8 cellular contexts compared by ENCODE assay signal in genomic region chr20:43187476-43188233, GRCh38. TPM values are rescaled to one million over a fixed set of nuclear protein-coding genes. Genes with fewer than 3 reads are reported as not detected.
DNase-seq lines count a peak whose midpoint lies in the region; ATAC-seq, FAIRE-seq and TF ChIP-seq lines count a peak whose summit lies in the region.

No MANE protein-coding gene starts in this region.

- CTCF ChIA-PET in GM12878 (lab: Yijun Ruan, JAX): interaction anchor here (0.8 to 1.7 kb wide), 6 partner anchors 1232 to 1490 kb away, joined by 3 to 6 read pairs (median 4); no protein-coding TSS in a partner anchor

- peak; percentile 75 for TF ChIP-seq RAD21 in GM12878 (IDR thresholded peaks at IDR 0.05; ENCODE audit: insufficient read depth, low read depth, low read length)

- H3K27me3 ChIP-seq in GM12878 (replicated peaks in 1 of 2; ENCODE audit: control insufficient read depth in 2 of 2, insufficient read depth in 2 of 2, low read length in 1 of 2) (peaks cover 1 to 5% of the 10 kb centered on the region in 2 experiments), iPS DF 6.9 (ENCODE audit: control insufficient read depth, insufficient read depth, low read length) (peaks cover 26% of the 10 kb centered on the region)

- H3K36me3 ChIP-seq in GM12878 (ENCODE audit: control insufficient read depth in 2 of 2, insufficient read depth in 2 of 2, low read length in 1 of 2) (no peaks in the 10 kb centered on the region), iPS DF 6.9 (ENCODE audit: control insufficient read depth, insufficient read depth, low read length) (no peaks in the 10 kb centered on the region)

- H3K9me3 ChIP-seq in GM12878 (replicated peaks; ENCODE audit: control insufficient read depth, insufficient read depth, low read length): no peaks in the 10 kb centered on the region
- H3K9me3 ChIP-seq in iPS DF 6.9 (ENCODE audit: control insufficient read depth, insufficient read depth, low read length): no peaks in the 10 kb centered on the region

- H3K27ac ChIP-seq in GM12878 (ENCODE audit: control insufficient read depth, insufficient read depth) (no peak overlapping the region), iPS DF 6.9 (ENCODE audit: low read length) (no peak overlapping the region)

- no peak overlapping the region for H2AFZ ChIP-seq in GM12878 (ENCODE audit: control insufficient read depth, low read depth, low read length)

- no TSS peak for BruUV-seq in GM12878 (replicated peaks; lab: Mats Ljungman, UMichigan)

- no peak overlapping the region for H3K9ac ChIP-seq in GM12878 (ENCODE audit: control insufficient read depth, insufficient read depth, low read length)

- WGBS in GM12878 (ENCODE audit: insufficient coverage, insufficient replicate concordance, low lambda C conversion rate, missing lambda C conversion rate): under 1% methylated on average over 24 of the region's 24 CpGs
- WGBS in iPS DF 6.9 (ENCODE audit: insufficient coverage, insufficient read length): no CpG with 5 or more reads among the region's 24 CpGs

- H3K4me1 ChIP-seq in GM12878 (ENCODE audit: control insufficient read depth, insufficient read depth, low read length) (no peaks in the 10 kb centered on the region), iPS DF 6.9 (ENCODE audit: control insufficient read depth, insufficient read depth, low read length) (0 out of 2 replicates have a peak, but pooled peaks cover 3% of the 10 kb centered on the region)

- H3K4me2 ChIP-seq in GM12878 (ENCODE audit: control insufficient read depth, insufficient read depth): no peak overlapping the region

- no peaks in the 10 kb centered on the region for H4K20me1 ChIP-seq in GM12878 (ENCODE audit: control insufficient read depth, insufficient read depth)

- H3K79me2 ChIP-seq in GM12878 (ENCODE audit: control insufficient read depth, insufficient read depth, low read length): no peaks in the 10 kb centered on the region

- SMC1A ChIA-PET in GM12878 (lab: Charles Lee; ENCODE audit: uncharacterized antibody, unreplicated experiment): interaction anchor here (0.6 to 1.1 kb wide), 2 partner anchors 313 to 1449 kb away, joined by 3 read pairs; no protein-coding TSS in a partner anchor

- POLR2A ChIA-PET in GM12878 (lab: Charles Lee): no interaction called here

- no peak for TF ChIP-seq POLR2A in GM12878 (IDR thresholded peaks at IDR 0.05; ENCODE audit: low read depth, low read length)

- in situ Hi-C loops in GM12878 (cut with MboI): loop anchor here (10.0 kb wide), 2 partner anchors 1233 to 1443 kb away; no protein-coding TSS in a partner anchor

- intact Hi-C loops in GM12878 (cut with micrococcal nuclease; ENCODE audit: unreplicated experiment): loop anchor here (1.0 to 5.0 kb wide), 3 partner anchors 995 to 1450 kb away; no protein-coding TSS in a partner anchor

- peak; percentile 81 for ATAC-seq in GM12878
- no peak for ATAC-seq in HG02938 (IDR thresholded peaks at IDR 0.05; ENCODE audit: unreplicated experiment)

- RAD21 ChIA-PET in GM12878 (lab: Charles Lee; ENCODE audit: unreplicated experiment): no interaction called here

- no peak overlapping the region for H3K4me3 ChIP-seq in GM12878
- peak overlapping the region; percentile 15; the same call in 1 of the 2 replicates for H3K4me3 ChIP-seq in iPS DF 6.9 (ENCODE audit: low read length)
- H3K4me3 ChIP-seq in skeletal muscle cell (ENCODE audit: low read depth, low read length): no peak overlapping the region

- DNase-seq in NCI-H510A treated with DMSO at 0.1 percent for 48 hours (lab: John Stamatoyannopoulos, UW) (peak; percentile 87), NCI-H510A (lab: John Stamatoyannopoulos, UW) (no peak), NAMALWA (ENCODE audit: low spot score) (peak; percentile 68), T1000 (lab: John Stamatoyannopoulos, UW) (peak; percentile 65), GM12878 (ENCODE audit: low read depth, low spot score) (no peak), iPS DF 6.9 (ENCODE audit: low read depth, low spot score) (peak; percentile 31), skeletal muscle cell (ENCODE audit: low read depth) (peak; percentile 6)

- FAIRE-seq in GM12878 (lab: Jason Lieb, UNC): no peak

- no peak for TF ChIP-seq EP300 in GM12878 (IDR thresholded peaks at IDR 0.05; ENCODE audit: borderline replicate concordance in 1 of 2, control insufficient read depth in 1 of 2, low read depth in 2 of 2, low read length in 2 of 2)

- peak; percentile 86 to 90 (median 87) for TF ChIP-seq CTCF in GM12878 (IDR thresholded peaks at IDR 0.05 in 2 of 3, conservative IDR thresholded peaks at IDR 0.05 in 1 of 3; ENCODE audit: control insufficient read depth in 2 of 3, extremely low read depth in 1 of 3, insufficient read depth in 1 of 3, low read depth in 3 of 3, low read length in 3 of 3)

TF ChIP-seq in GM12878, 131 proteins besides CTCF, POLR2A, EP300 and RAD21 (continues in another document):
- TF ChIP-seq ZBTB4 (CRISPR knock-in tag; IDR thresholded peaks at IDR 0.05) (no peak), PBX3 (IDR thresholded peaks at IDR 0.05; ENCODE audit: insufficient replicate concordance, low read depth, low read length) (no peak), RCOR1 (conservative IDR thresholded peaks at IDR 0.05; ENCODE audit: low read depth, low read length) (no peak), JUNB (IDR thresholded peaks at IDR 0.05) (no peak), CBFB (IDR thresholded peaks at IDR 0.05; ENCODE audit: low read depth) (no peak)

RNA-seq across cellular contexts. Expression of gene PTPRT, which starts 2.1 kb away (rescaled TPM):
- not detected in 2 replicates for total RNA-seq in GM12878 (2013; cell fraction: nucleolus; rRNA removed)
- total RNA-seq in GM12878 (2014; rRNA removed): not detected in 2 replicates
- not detected in 2 replicates for total RNA-seq in GM12878 (2014; rRNA removed; fragmentation: Illumina TruSeq; extraction: Trizol)
- 0.03 TPM in 1 of 2 replicates, not detected in the other for total RNA-seq in GM12878 (2021)
- polyA plus RNA-seq in GM12878 (2011; ENCODE audit: low read depth): not detected
- polyA plus RNA-seq in GM12878 (2011; rRNA removed): not detected in 2 replicates
- not detected in 2 replicates for polyA plus RNA-seq in GM12878 (2011; cell fraction: cytosol; rRNA removed)
- not detected in 2 replicates for polyA plus RNA-seq in GM12878 (2011; cell fraction: nucleus; rRNA removed)
- not detected in 2 replicates for polyA plus RNA-seq in GM12878 (2012)
- polyA plus RNA-seq in GM12878 (2014; fragmentation: Illumina TruSeq; extraction: Trizol): not detected in 2 replicates
- not detected for polyA plus RNA-seq in GM12878 (2014; fragmentation: Nextera tagmentation; extraction: Ambion mirVana)
- polyA plus RNA-seq in GM12878 (2014; rRNA removed): not detected in 2 replicates
- not detected for polyA plus RNA-seq in GM12878 (2016; fragmentation: Nextera tagmentation; extraction: Ambion mirVana)
- not detected in 2 replicates for polyA minus RNA-seq in GM12878 (2011; rRNA and poly(A)+ RNA removed)
- not detected in 2 replicates for polyA minus RNA-seq in GM12878 (2011; cell fraction: cytosol; rRNA and poly(A)+ RNA removed)
- polyA minus RNA-seq in GM12878 (2011; cell fraction: nucleus; rRNA and poly(A)+ RNA removed): not detected in 2 replicates

Comparison
In these comparisons a context has a peak if more than half of its experiments do, and no peak if none do; other contexts are left out.
1. DNase-seq: peak in NCI-H510A treated with DMSO at 0.1 percent for 48 hours (single experiment), NAMALWA (single experiment), T1000 (single experiment), iPS DF 6.9 (single experiment) and skeletal muscle cell (single experiment); none in NCI-H510A (single experiment) and GM12878 (single experiment).